ENCODE assay signal across 8 cellular contexts in the genomic region with DNA sequence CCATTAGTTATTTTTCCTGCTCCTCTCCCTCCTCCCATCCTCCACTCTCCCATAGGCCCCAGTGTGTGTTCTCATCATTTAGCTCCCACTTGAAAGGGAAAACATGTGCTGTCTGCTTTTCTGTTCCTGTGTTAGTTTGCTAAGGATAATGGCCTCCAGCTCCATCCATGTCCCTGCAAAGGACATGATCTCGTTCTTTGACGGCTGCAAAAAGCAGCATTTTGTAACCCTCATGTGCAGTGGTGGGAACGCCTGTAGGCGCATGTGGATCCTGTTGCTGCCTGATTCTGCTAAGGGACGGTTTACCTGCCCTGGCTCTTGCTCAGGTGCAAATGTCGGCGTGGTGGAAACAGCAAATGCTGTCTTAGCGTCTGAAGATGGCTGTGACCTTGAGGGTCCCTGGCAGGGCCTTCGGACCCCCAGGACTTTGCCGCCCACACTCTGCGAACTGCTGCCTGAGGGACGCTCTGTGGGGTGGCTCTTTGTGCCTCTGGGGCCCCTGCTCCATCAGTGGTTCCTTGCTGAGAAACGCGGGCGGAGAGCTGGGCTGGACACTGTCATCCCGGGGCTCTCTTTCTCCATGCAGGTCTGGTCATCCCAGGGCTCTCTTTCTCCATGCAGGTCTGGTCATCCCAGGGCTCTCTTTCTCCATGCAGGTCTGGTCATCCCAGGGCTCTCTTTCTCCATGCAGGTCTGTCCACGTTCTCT. TPM values are rescaled to one million over a fixed set of nuclear protein-coding genes. Genes with fewer than 3 reads are reported as not detected.
DNase-seq lines count a peak whose midpoint lies in the region; ATAC-seq and TF ChIP-seq lines count a peak whose summit lies in the region.

No MANE protein-coding gene starts in this region.

- peak overlapping the region; percentile 75 for H3K4me3 ChIP-seq in GM12875 (ENCODE audit: low read depth, low read length)
- H3K4me3 ChIP-seq in HCT116 (replicated peaks in 1 of 2; ENCODE audit: low read depth in 1 of 2, low read length in 2 of 2), result no peak overlapping the region
- H3K4me3 ChIP-seq in PC-3 (ENCODE audit: low read length), result no peak overlapping the region

- H2AFZ ChIP-seq in HCT116 (ENCODE audit: low read depth, low read length, poor library complexity, severe bottlenecking) (no peak overlapping the region), PC-3 (ENCODE audit: low read length) (no peak overlapping the region)

- CTCF ChIA-PET in HCT116 (lab: Charles Lee) (no interaction called here), PC-3 (lab: Charles Lee) (no interaction called here)

- peaks cover 2% of the 10 kb centered on the region for H3K36me3 Mint-ChIP-seq in memory B cell

- ATAC-seq in HCT116, result no peak
- ATAC-seq in PC-3, result no peak
- ATAC-seq in memory B cell (ENCODE audit: low read depth), result no peak
- no peak for ATAC-seq in HG03354 (IDR thresholded peaks at IDR 0.05; ENCODE audit: poor library complexity, severe bottlenecking, unreplicated experiment)

- H3K9ac ChIP-seq in HCT116 (ENCODE audit: low read length), result no peak overlapping the region
- H3K9ac ChIP-seq in PC-3 (ENCODE audit: low read length), result no peak overlapping the region

- DNase-seq in HCT116 (ENCODE audit: low read depth, low spot score), result no peak
- DNase-seq in PC-3, result peak; percentile 16
- DNase-seq in memory B cell (ENCODE audit: low spot score in 2 of 2), result no peak
- no peak for DNase-seq in NCI-H345 treated with DMSO at 0.1 percent for 48 hours (lab: John Stamatoyannopoulos, UW; ENCODE audit: unreplicated experiment)
- DNase-seq in stimulated activated CD4-positive, alpha-beta T cell treated with anti-CD3 and anti-CD28 coated beads, Interleukin-4, amount 100 ng/mL, for 4 hours, result no peak
- DNase-seq in GM13977 (ENCODE audit: low spot score), result no peak

- no TSS peak for BruUV-seq in HCT116 (replicated peaks; lab: Mats Ljungman, UMichigan)
- no TSS peak for BruUV-seq in PC-3 (replicated peaks; lab: Mats Ljungman, UMichigan)

- peaks cover 2 to 11% of the 10 kb centered on the region in 2 experiments for H3K4me1 ChIP-seq in HCT116 (ENCODE audit: control insufficient read depth in 1 of 2, insufficient read depth in 2 of 2, low read length in 2 of 2)
- H3K4me1 ChIP-seq in PC-3 (ENCODE audit: insufficient read depth, low read length), result peaks cover under 1% of the 10 kb centered on the region; the same call in 1 of the 2 replicates

- H3K27ac Mint-ChIP-seq in memory B cell, result peak overlapping the region; percentile 92

- no peaks in the 10 kb centered on the region for H3F3A ChIP-seq in PC-3 (ENCODE audit: low read length, unreplicated experiment)

- H3K79me2 ChIP-seq in HCT116 (ENCODE audit: insufficient read depth, low read length) (no peaks in the 10 kb centered on the region), PC-3 (ENCODE audit: low read length) (no peaks in the 10 kb centered on the region)

- H3K9me3 Mint-ChIP-seq in memory B cell, result no peaks in the 10 kb centered on the region

- H3K4me3 Mint-ChIP-seq in memory B cell, result peak overlapping the region; percentile 97

- no peaks in the 10 kb centered on the region for H3K36me3 ChIP-seq in HCT116 (ENCODE audit: control insufficient read depth in 1 of 2, insufficient read depth in 2 of 2, low read length in 2 of 2)
- H3K36me3 ChIP-seq in PC-3 (ENCODE audit: low read depth, low read length), result no peaks in the 10 kb centered on the region

- H4K20me1 ChIP-seq in HCT116 (ENCODE audit: insufficient read depth), result no peaks in the 10 kb centered on the region
- no peaks in the 10 kb centered on the region for H4K20me1 ChIP-seq in PC-3 (ENCODE audit: low read length)

- intact Hi-C loops in HCT116 (cut with micrococcal nuclease) (no loop called here), PC-3 (cut with micrococcal nuclease) (no loop called here)

- peaks cover 37% of the 10 kb centered on the region for H3K4me1 Mint-ChIP-seq in memory B cell

- POLR2A ChIA-PET in HCT116 (lab: Charles Lee) (no interaction called here), PC-3 (lab: Charles Lee; ENCODE audit: unreplicated experiment) (no interaction called here)

- H3K27me3 Mint-ChIP-seq in memory B cell, result no peaks in the 10 kb centered on the region

- TF ChIP-seq CTCF in GM12875 (IDR thresholded peaks at IDR 0.05; ENCODE audit: borderline replicate concordance, insufficient read depth, low read depth, low read length) (no peak), HCT116 (IDR thresholded peaks at IDR 0.05 in 2 of 3, conservative IDR thresholded peaks at IDR 0.05 in 1 of 3; ENCODE audit: borderline replicate concordance in 1 of 3, insufficient read depth in 1 of 3, low read depth in 2 of 3, low read length in 2 of 3) (no peak), PC-3 (conservative IDR thresholded peaks at IDR 0.05; ENCODE audit: low read depth, low read length) (no peak), GM13977 (IDR thresholded peaks at IDR 0.05; ENCODE audit: extremely low read depth, insufficient read depth, missing control alignments) (no peak)

- no peak for TF ChIP-seq RAD21 in HCT116 (IDR thresholded peaks at IDR 0.05; ENCODE audit: low read depth)

- in situ Hi-C loops in GM13977 (cut with MboI; ENCODE audit: low pct_unique_long_range_greater_than_20kb, low sequenced_read_pairs, unreplicated experiment), result no loop called here

- no peak for TF ChIP-seq POLR2A in HCT116 (IDR thresholded peaks at IDR 0.05; ENCODE audit: borderline replicate concordance, extremely low read depth, insufficient read depth, insufficient read length)

- no peaks in the 10 kb centered on the region for H3K9me3 ChIP-seq in HCT116 (ENCODE audit: control insufficient read depth in 1 of 2, insufficient read depth in 1 of 2, low read depth in 1 of 2, low read length in 2 of 2)
- H3K9me3 ChIP-seq in PC-3 (ENCODE audit: low read length), result no peaks in the 10 kb centered on the region

- no peaks in the 10 kb centered on the region for H3K9me2 ChIP-seq in HCT116 (ENCODE audit: insufficient read depth)
- H3K9me2 ChIP-seq in PC-3 (replicated peaks; ENCODE audit: low read length), result no peaks in the 10 kb centered on the region

- H3K27ac ChIP-seq in HCT116 (ENCODE audit: low read depth, low read length) (no peak overlapping the region), PC-3 (ENCODE audit: low read length) (no peak overlapping the region)

- H3K27me3 ChIP-seq in HCT116 (ENCODE audit: insufficient read depth, low read length), result no peaks in the 10 kb centered on the region
- no peaks in the 10 kb centered on the region for H3K27me3 ChIP-seq in PC-3 (ENCODE audit: low read length)

- no peak overlapping the region for H3K4me2 ChIP-seq in HCT116 (ENCODE audit: low read length)
- H3K4me2 ChIP-seq in PC-3 (ENCODE audit: low read length), result no peak overlapping the region

- RAD21 ChIA-PET in HCT116 (lab: Charles Lee; ENCODE audit: low non-redundant PET in 1 of 2, low total read pairs in 2 of 2, uncharacterized antibody in 2 of 2, unreplicated experiment in 2 of 2), result no interaction called here

TF ChIP-seq in HCT116, 20 proteins besides CTCF, POLR2A, EP300 and RAD21:
- TF ChIP-seq, protein P1, sequence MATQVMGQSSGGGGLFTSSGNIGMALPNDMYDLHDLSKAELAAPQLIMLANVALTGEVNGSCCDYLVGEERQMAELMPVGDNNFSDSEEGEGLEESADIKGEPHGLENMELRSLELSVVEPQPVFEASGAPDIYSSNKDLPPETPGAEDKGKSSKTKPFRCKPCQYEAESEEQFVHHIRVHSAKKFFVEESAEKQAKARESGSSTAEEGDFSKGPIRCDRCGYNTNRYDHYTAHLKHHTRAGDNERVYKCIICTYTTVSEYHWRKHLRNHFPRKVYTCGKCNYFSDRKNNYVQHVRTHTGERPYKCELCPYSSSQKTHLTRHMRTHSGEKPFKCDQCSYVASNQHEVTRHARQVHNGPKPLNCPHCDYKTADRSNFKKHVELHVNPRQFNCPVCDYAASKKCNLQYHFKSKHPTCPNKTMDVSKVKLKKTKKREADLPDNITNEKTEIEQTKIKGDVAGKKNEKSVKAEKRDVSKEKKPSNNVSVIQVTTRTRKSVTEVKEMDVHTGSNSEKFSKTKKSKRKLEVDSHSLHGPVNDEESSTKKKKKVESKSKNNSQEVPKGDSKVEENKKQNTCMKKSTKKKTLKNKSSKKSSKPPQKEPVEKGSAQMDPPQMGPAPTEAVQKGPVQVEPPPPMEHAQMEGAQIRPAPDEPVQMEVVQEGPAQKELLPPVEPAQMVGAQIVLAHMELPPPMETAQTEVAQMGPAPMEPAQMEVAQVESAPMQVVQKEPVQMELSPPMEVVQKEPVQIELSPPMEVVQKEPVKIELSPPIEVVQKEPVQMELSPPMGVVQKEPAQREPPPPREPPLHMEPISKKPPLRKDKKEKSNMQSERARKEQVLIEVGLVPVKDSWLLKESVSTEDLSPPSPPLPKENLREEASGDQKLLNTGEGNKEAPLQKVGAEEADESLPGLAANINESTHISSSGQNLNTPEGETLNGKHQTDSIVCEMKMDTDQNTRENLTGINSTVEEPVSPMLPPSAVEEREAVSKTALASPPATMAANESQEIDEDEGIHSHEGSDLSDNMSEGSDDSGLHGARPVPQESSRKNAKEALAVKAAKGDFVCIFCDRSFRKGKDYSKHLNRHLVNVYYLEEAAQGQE (IDR thresholded peaks at IDR 0.05; ENCODE audit: low read depth), result no peak
- peak; percentile 19; the same call in 1 of the 2 replicates for TF ChIP-seq SP1 (IDR thresholded peaks at IDR 0.05; ENCODE audit: low read depth)

RNA-seq across cellular contexts. Expression of a gene that starts 5.5 kb away (rescaled TPM):
- total RNA-seq in HCT116 (2021; ENCODE audit: unreplicated experiment), result 23.1 TPM
- 17.1 and 18.4 TPM in 2 replicates for polyA plus RNA-seq in HCT116 (2012)
- total RNA-seq in PC-3 (2014; rRNA removed), result 38.8 and 39.4 TPM in 2 replicates

RNA-seq across cellular contexts. Expression of a gene that starts 9.4 kb away (rescaled TPM):
- 3.5 TPM for total RNA-seq in HCT116 (2021; ENCODE audit: unreplicated experiment)
- 3.0 and 3.1 TPM in 2 replicates for polyA plus RNA-seq in HCT116 (2012)
- 3.7 and 4.1 TPM in 2 replicates for total RNA-seq in PC-3 (2014; rRNA removed)

RNA-seq across cellular contexts. Expression of a gene that starts 15.3 kb away (rescaled TPM):
- total RNA-seq in HCT116 (2021; ENCODE audit: unreplicated experiment), result 58.0 TPM
- polyA plus RNA-seq in HCT116 (2012), result 36.7 and 51.3 TPM in 2 replicates
- total RNA-seq in PC-3 (2014; rRNA removed), result 114 and 120 TPM in 2 replicates

RNA-seq across cellular contexts. Expression of a gene that starts 30.6 kb away (rescaled TPM):
- total RNA-seq in HCT116 (2021; ENCODE audit: unreplicated experiment) (21.5 TPM), PC-3 (2014; rRNA removed) (33.3 and 40.0 TPM in 2 replicates)
- 12.3 and 13.8 TPM in 2 replicates for polyA plus RNA-seq in HCT116 (2012)

RNA-seq across cellular contexts. Expression of a gene that starts 36.0 kb away (rescaled TPM):
- total RNA-seq in HCT116 (2021; ENCODE audit: unreplicated experiment) (not detected), PC-3 (2014; rRNA removed) (not detected in 2 replicates)
- polyA plus RNA-seq in HCT116 (2012), result 0.90 and 1.1 TPM in 2 replicates
